ENCODE assay signal across 8 cellular contexts in genomic region chr1:165316153-165316772, GRCh38. TPM values are rescaled to one million over a fixed set of nuclear protein-coding genes. Genes with fewer than 3 reads are reported as not detected.
"Had no signal": no experiment of that assay in that cellular context is flagged by ENCODE, and none has a peak within 500 bp of the region (broad histone marks: within the 10 kb centered on the region; RNA-seq: fewer than 3 reads in every experiment).

No MANE protein-coding gene starts in this region.

- H3K27ac Mint-ChIP-seq: H9 had no signal

- H3K4me3 Mint-ChIP-seq: H9 had no signal

- H2AFZ ChIP-seq: GM23248 had no signal

- ATAC-seq: K562 had no signal

- H3K27ac ChIP-seq: GM23248 had no signal

- DNase-seq: GM23248, H9, HCEC 1CT, IMR-90, KG1 had no signal

- H3K4me3 ChIP-seq: GM23248, K562 had no signal

RNA-seq across cellular contexts. Expression of gene LMX1A, which starts 40.3 kb away (rescaled TPM):
- total RNA-seq: GM23248, H1, H9, HT-29, IMR-90, K562 had no signal
- polyA plus RNA-seq: GM23248, H1, IMR-90, K562 had no signal
